ENCODE assay signal across 3 cellular contexts in the genomic region with DNA sequence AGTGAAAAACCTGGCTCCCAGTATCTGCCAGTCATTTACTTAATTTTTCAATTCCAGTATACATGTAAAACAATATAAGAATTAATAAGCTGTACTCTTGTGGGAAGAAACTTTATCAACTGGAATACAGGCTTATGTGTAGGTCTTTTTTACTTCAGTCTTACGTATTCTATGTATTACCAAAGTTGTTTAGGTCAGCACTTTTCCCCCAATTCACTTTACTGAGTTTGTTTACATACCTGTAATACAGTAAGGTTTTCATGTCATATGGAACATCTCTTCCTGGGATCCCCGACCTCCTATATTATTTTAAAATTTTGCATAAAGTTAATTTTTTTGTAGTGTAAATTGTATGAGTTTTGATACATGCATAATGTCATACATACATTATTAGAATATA.
TF ChIP-seq lines count a peak whose summit lies in the region.

No MANE protein-coding gene starts in this region.

TF ChIP-seq in A549, 52 proteins besides CTCF, POLR2A, EP300 and RAD21:
- TF ChIP-seq FOXS1 (CRISPR knock-in tag; IDR thresholded peaks at IDR 0.05) (no peak), MAFK (IDR thresholded peaks at IDR 0.05; ENCODE audit: partially characterized antibody) (peak; percentile 64)

TF ChIP-seq in IMR-90, 13 proteins besides CTCF, POLR2A, EP300 and RAD21:
- TF ChIP-seq RCOR1 (IDR thresholded peaks at IDR 0.05; ENCODE audit: insufficient replicate concordance, low read length) (no peak), SMC3 (IDR thresholded peaks at IDR 0.05; ENCODE audit: low read depth, low read length) (no peak), MAFK (IDR thresholded peaks at IDR 0.05; ENCODE audit: low read depth, low read length) (peak; percentile 95)

TF ChIP-seq in H1, 55 proteins besides CTCF, POLR2A, EP300 and RAD21:
- TF ChIP-seq SP2 (IDR thresholded peaks at IDR 0.05; ENCODE audit: low read length) (no peak), MAFK (IDR thresholded peaks at IDR 0.05; ENCODE audit: low read depth, low read length) (peak; percentile 70; the same call in 1 of the 2 replicates), SAP30 (IDR thresholded peaks at IDR 0.05; ENCODE audit: insufficient read depth, insufficient replicate concordance, low read length) (no peak), FOSL1 (IDR thresholded peaks at IDR 0.05; ENCODE audit: insufficient read depth, low read depth, low read length) (no peak), SIX5 (IDR thresholded peaks at IDR 0.05; ENCODE audit: low read depth, low read length) (no peak)
- TF ChIP-seq, protein P1, sequence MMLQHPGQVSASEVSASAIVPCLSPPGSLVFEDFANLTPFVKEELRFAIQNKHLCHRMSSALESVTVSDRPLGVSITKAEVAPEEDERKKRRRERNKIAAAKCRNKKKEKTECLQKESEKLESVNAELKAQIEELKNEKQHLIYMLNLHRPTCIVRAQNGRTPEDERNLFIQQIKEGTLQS (IDR thresholded peaks at IDR 0.05; ENCODE audit: insufficient read depth, low read depth, low read length), result no peak
- TF ChIP-seq, protein P2, sequence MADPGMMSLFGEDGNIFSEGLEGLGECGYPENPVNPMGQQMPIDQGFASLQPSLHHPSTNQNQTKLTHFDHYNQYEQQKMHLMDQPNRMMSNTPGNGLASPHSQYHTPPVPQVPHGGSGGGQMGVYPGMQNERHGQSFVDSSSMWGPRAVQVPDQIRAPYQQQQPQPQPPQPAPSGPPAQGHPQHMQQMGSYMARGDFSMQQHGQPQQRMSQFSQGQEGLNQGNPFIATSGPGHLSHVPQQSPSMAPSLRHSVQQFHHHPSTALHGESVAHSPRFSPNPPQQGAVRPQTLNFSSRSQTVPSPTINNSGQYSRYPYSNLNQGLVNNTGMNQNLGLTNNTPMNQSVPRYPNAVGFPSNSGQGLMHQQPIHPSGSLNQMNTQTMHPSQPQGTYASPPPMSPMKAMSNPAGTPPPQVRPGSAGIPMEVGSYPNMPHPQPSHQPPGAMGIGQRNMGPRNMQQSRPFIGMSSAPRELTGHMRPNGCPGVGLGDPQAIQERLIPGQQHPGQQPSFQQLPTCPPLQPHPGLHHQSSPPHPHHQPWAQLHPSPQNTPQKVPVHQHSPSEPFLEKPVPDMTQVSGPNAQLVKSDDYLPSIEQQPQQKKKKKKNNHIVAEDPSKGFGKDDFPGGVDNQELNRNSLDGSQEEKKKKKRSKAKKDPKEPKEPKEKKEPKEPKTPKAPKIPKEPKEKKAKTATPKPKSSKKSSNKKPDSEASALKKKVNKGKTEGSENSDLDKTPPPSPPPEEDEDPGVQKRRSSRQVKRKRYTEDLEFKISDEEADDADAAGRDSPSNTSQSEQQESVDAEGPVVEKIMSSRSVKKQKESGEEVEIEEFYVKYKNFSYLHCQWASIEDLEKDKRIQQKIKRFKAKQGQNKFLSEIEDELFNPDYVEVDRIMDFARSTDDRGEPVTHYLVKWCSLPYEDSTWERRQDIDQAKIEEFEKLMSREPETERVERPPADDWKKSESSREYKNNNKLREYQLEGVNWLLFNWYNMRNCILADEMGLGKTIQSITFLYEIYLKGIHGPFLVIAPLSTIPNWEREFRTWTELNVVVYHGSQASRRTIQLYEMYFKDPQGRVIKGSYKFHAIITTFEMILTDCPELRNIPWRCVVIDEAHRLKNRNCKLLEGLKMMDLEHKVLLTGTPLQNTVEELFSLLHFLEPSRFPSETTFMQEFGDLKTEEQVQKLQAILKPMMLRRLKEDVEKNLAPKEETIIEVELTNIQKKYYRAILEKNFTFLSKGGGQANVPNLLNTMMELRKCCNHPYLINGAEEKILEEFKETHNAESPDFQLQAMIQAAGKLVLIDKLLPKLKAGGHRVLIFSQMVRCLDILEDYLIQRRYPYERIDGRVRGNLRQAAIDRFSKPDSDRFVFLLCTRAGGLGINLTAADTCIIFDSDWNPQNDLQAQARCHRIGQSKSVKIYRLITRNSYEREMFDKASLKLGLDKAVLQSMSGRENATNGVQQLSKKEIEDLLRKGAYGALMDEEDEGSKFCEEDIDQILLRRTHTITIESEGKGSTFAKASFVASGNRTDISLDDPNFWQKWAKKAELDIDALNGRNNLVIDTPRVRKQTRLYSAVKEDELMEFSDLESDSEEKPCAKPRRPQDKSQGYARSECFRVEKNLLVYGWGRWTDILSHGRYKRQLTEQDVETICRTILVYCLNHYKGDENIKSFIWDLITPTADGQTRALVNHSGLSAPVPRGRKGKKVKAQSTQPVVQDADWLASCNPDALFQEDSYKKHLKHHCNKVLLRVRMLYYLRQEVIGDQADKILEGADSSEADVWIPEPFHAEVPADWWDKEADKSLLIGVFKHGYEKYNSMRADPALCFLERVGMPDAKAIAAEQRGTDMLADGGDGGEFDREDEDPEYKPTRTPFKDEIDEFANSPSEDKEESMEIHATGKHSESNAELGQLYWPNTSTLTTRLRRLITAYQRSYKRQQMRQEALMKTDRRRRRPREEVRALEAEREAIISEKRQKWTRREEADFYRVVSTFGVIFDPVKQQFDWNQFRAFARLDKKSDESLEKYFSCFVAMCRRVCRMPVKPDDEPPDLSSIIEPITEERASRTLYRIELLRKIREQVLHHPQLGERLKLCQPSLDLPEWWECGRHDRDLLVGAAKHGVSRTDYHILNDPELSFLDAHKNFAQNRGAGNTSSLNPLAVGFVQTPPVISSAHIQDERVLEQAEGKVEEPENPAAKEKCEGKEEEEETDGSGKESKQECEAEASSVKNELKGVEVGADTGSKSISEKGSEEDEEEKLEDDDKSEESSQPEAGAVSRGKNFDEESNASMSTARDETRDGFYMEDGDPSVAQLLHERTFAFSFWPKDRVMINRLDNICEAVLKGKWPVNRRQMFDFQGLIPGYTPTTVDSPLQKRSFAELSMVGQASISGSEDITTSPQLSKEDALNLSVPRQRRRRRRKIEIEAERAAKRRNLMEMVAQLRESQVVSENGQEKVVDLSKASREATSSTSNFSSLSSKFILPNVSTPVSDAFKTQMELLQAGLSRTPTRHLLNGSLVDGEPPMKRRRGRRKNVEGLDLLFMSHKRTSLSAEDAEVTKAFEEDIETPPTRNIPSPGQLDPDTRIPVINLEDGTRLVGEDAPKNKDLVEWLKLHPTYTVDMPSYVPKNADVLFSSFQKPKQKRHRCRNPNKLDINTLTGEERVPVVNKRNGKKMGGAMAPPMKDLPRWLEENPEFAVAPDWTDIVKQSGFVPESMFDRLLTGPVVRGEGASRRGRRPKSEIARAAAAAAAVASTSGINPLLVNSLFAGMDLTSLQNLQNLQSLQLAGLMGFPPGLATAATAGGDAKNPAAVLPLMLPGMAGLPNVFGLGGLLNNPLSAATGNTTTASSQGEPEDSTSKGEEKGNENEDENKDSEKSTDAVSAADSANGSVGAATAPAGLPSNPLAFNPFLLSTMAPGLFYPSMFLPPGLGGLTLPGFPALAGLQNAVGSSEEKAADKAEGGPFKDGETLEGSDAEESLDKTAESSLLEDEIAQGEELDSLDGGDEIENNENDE (IDR thresholded peaks at IDR 0.05; ENCODE audit: insufficient replicate concordance, low read length), result no peak
